14 cellular contexts compared by ENCODE assay signal in the genomic region with DNA sequence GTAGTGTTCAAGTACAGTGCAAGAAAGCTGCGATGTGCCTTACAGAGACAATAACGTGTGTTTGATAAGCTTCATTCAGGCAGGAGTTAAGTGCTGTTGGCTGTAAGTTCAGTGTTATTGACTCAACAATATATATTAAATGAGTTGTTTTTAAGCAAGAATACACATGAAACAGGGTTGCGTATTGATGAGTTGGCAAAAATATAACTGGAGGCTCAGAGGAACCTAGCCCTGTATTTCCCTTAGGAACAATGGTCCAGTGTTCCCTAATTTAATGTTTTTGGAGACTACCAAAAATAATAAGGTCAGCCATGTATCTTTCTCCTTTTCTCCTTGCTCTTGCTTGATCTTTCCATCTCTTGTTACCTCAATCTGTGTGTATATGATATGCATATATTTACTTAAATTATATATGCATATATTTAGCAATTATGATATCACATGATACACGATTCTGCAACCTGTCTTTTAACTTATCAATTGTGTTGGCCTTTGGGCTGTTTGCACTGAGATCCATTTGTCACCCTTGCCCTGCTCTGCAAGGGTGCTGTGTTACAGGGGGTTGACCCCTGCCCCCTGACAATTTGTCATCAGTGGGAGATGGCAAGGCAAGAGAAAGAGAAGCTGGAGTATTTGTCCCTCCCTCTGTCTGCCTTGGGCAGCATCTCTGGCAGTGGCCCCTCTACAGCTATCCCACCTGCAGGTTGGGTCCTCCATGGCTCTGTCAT.
A peak's percentile ranks its signal among the peaks of the same experiment; 100 is the strongest.
DNase-seq lines count a peak whose midpoint lies in the region; ATAC-seq and TF ChIP-seq lines count a peak whose summit lies in the region.
"Had no signal": no experiment of that assay in that cellular context is flagged by ENCODE, and none has a peak within 500 bp of the region (broad histone marks: within the 10 kb centered on the region; RNA-seq: fewer than 3 reads in every experiment).

No MANE protein-coding gene starts in this region.

- H3K27me3 ChIP-seq in WERI-Rb-1 (ENCODE audit: insufficient read depth, low read depth, severe bottlenecking): no peaks in the 10 kb centered on the region

- TF ChIP-seq CTCF in WERI-Rb-1 (IDR thresholded peaks at IDR 0.05; ENCODE audit: low read depth, low read length) (no peak), nephron (IDR thresholded peaks at IDR 0.05; ENCODE audit: unreplicated experiment in 3 of 3) (no peak)

- ATAC-seq in left lobe of liver: peak; percentile 32
- ATAC-seq: CD8-positive, alpha-beta T cell; HCT116 had no signal

- no peak overlapping the region for H3K4me3 ChIP-seq in WERI-Rb-1 (ENCODE audit: low read depth, low read length)

- DNase-seq in WERI-Rb-1 (no peak), left lobe of liver (ENCODE audit: low spot score) (no peak), activated T-cell treated with anti-CD3 and anti-CD28 coated beads for 4 hours (no peak), LoVo (ENCODE audit: low spot score) (no peak)
- DNase-seq in activated CD4-positive, alpha-beta T cell treated with anti-CD3 and anti-CD28 coated beads, Interleukin-2, amount 50 U/mL, for 4 hours: no peak
- DNase-seq: CD8-positive, alpha-beta T cell; COR-L47; DMS153; DMS79 treated with DMSO at 0.1 percent for 48 hours; EL had no signal

- peaks cover 4% of the 10 kb centered on the region for H3K36me3 Mint-ChIP-seq in nephron (ENCODE audit: low read depth)
- H3K36me3 Mint-ChIP-seq: CD14-positive monocyte; CD8-positive, alpha-beta T cell had no signal

- H3K27ac Mint-ChIP-seq in nephron: peak overlapping the region in 2 of 3 experiments; percentile 97 to 98
- H3K27ac Mint-ChIP-seq: CD8-positive, alpha-beta T cell; IgD-negative memory B cell had no signal

- H3K4me1 Mint-ChIP-seq in nephron: peaks cover 46% of the 10 kb centered on the region

- no peaks in the 10 kb centered on the region for H3K36me3 ChIP-seq in WERI-Rb-1

- H3K27ac ChIP-seq in WERI-Rb-1: peak overlapping the region; percentile 64

- H3K9me3 ChIP-seq in WERI-Rb-1 (ENCODE audit: severe bottlenecking): peaks cover 6% of the 10 kb centered on the region

- H3K4me3 Mint-ChIP-seq in nephron: no peak overlapping the region
- H3K4me3 Mint-ChIP-seq: CD14-positive monocyte; CD8-positive, alpha-beta T cell; IgD-negative memory B cell had no signal

- H3K27me3 Mint-ChIP-seq in nephron (ENCODE audit: low read depth): no peaks in the 10 kb centered on the region
- H3K27me3 Mint-ChIP-seq: IgD-negative memory B cell had no signal

- no peaks in the 10 kb centered on the region for H3K9me3 Mint-ChIP-seq in nephron
- H3K9me3 Mint-ChIP-seq: CD8-positive, alpha-beta T cell had no signal
